9 cellular contexts compared by ENCODE assay signal in genomic region chr12:24728366-24728765, GRCh38.
DNase-seq lines count a peak whose midpoint lies in the region; ATAC-seq and TF ChIP-seq lines count a peak whose summit lies in the region.
"Had no signal": no experiment of that assay in that cellular context is flagged by ENCODE, and none has a peak within 500 bp of the region (broad histone marks: within the 10 kb centered on the region; RNA-seq: fewer than 3 reads in every experiment).

No MANE protein-coding gene starts in this region.

- H2AFZ ChIP-seq in SK-N-SH (ENCODE audit: low read depth), result no peak overlapping the region

- no peak overlapping the region; a peak in 1 of 4 replicates for H3K4me3 ChIP-seq in SK-N-SH (ENCODE audit: low read depth in 2 of 2, low read length in 1 of 2)
- H3K4me3 ChIP-seq: SJSA1 had no signal

- no peak overlapping the region for H3K4me2 ChIP-seq in SK-N-SH

- no peaks in the 10 kb centered on the region for H3K27me3 ChIP-seq in SK-N-SH (ENCODE audit: insufficient read depth)
- H3K27me3 ChIP-seq: SJSA1 had no signal

- H3F3A ChIP-seq in SK-N-SH (replicated peaks; ENCODE audit: insufficient read depth), result no peaks in the 10 kb centered on the region

- DNase-seq in GM10248 (ENCODE audit: extremely low spot score) (peak; percentile 28), SK-N-SH (peak; percentile 30), inferior parietal cortex (ENCODE audit: extremely low spot score) (peak; percentile 23), GM19240 (ENCODE audit: insufficient read length, low spot score) (no peak)

- no peak for TF ChIP-seq EP300 in SK-N-SH (IDR thresholded peaks at IDR 0.05; ENCODE audit: borderline replicate concordance in 1 of 2, low read depth in 1 of 2, low read length in 1 of 2)

- ATAC-seq in HG02943 (IDR thresholded peaks at IDR 0.05; ENCODE audit: low read depth, unreplicated experiment) (peak; percentile 68), GM21576 (IDR thresholded peaks at IDR 0.05; ENCODE audit: unreplicated experiment) (no peak), HG02970 (IDR thresholded peaks at IDR 0.05; ENCODE audit: low FRiP score, unreplicated experiment) (no peak), HG02798 (IDR thresholded peaks at IDR 0.05; ENCODE audit: poor library complexity, unreplicated experiment) (no peak)

- H3K9me3 ChIP-seq in SK-N-SH, result no peaks in the 10 kb centered on the region
- H3K9me3 ChIP-seq: SJSA1 had no signal

- H3K9me2 ChIP-seq in SK-N-SH, result no peaks in the 10 kb centered on the region

- no peak overlapping the region for H3K9ac ChIP-seq in SK-N-SH

- peak; percentile 71 for TF ChIP-seq RAD21 in SK-N-SH (IDR thresholded peaks at IDR 0.05; ENCODE audit: low read length)

- no peak overlapping the region for H3K27ac ChIP-seq in SK-N-SH (ENCODE audit: low read depth in 2 of 2, low read length in 1 of 2)
- H3K27ac ChIP-seq: SJSA1 had no signal

- POLR2A ChIA-PET in GM10248 (lab: Yijun Ruan, JAX), result no interaction called here
- POLR2A ChIA-PET in SK-N-SH (lab: Yijun Ruan, JAX), result no interaction called here

- H3K4me1 ChIP-seq in SK-N-SH (ENCODE audit: control insufficient read depth in 1 of 2, insufficient read depth in 2 of 2, low read depth in 1 of 2, low read length in 1 of 2), result no peaks in the 10 kb centered on the region
- H3K4me1 ChIP-seq: SJSA1 had no signal

- H4K20me1 ChIP-seq in SK-N-SH (ENCODE audit: insufficient read depth), result no peaks in the 10 kb centered on the region

- no peaks in the 10 kb centered on the region for H3K79me2 ChIP-seq in SK-N-SH (ENCODE audit: insufficient read depth)

- CTCF ChIA-PET in GM10248 (lab: Yijun Ruan, JAX), result no interaction called here
- CTCF ChIA-PET in SK-N-SH (lab: Yijun Ruan, JAX), result interaction anchor here (1.0 kb wide), 1 partner anchor 12 kb away, joined by 4 read pairs; no protein-coding TSS in a partner anchor

- peak; percentile 24 for TF ChIP-seq CTCF in GM10248 (IDR thresholded peaks at IDR 0.05; ENCODE audit: control extremely low read depth, extremely low read depth, low read depth, missing control alignments)
- TF ChIP-seq CTCF in SK-N-SH (IDR thresholded peaks at IDR 0.05), result peak; percentile 72

- H3K36me3 ChIP-seq in SK-N-SH (replicated peaks in 1 of 2; ENCODE audit: control insufficient read depth in 1 of 2, insufficient read depth in 2 of 2, low read length in 1 of 2), result no peaks in the 10 kb centered on the region
- H3K36me3 ChIP-seq: SJSA1 had no signal

TF ChIP-seq in SK-N-SH, 30 proteins besides CTCF, POLR2A, EP300 and RAD21:
- TF ChIP-seq ZBTB33 (IDR thresholded peaks at IDR 0.05; ENCODE audit: borderline replicate concordance, low read depth) (no peak), USF2 (IDR thresholded peaks at IDR 0.05; ENCODE audit: borderline replicate concordance, low read depth, low read length) (no peak), POLR2AphosphoS5 (IDR thresholded peaks at IDR 0.05; ENCODE audit: low read depth, low read length) (no peak), MEF2A (IDR thresholded peaks at IDR 0.05; ENCODE audit: borderline replicate concordance, low read depth) (no peak), IRF3 (IDR thresholded peaks at IDR 0.05; ENCODE audit: low read depth, low read length) (no peak), CHD2 (IDR thresholded peaks at IDR 0.05; ENCODE audit: low read length, partially characterized antibody) (no peak), TAF1 (IDR thresholded peaks at IDR 0.05; ENCODE audit: borderline replicate concordance, low read depth, low read length) (no peak), SMC3 (IDR thresholded peaks at IDR 0.05; ENCODE audit: low read depth, low read length) (peak; percentile 48)
